In genomic region chr20:4090756-4091331, GRCh38 we compare ENCODE assay signal across 1 cellular context.
TF ChIP-seq lines count a peak whose summit lies in the region.

No MANE protein-coding gene starts in this region.

TF ChIP-seq in K562, 482 proteins besides CTCF, POLR2A, EP300 and RAD21 (continued from another document):
- no peak for TF ChIP-seq ZNF609 (CRISPR knock-in tag; IDR thresholded peaks at IDR 0.05; ENCODE audit: borderline replicate concordance)
- TF ChIP-seq ZNF24 (IDR thresholded peaks at IDR 0.05) = no peak
- TF ChIP-seq FOXM1 (IDR thresholded peaks at IDR 0.05; ENCODE audit: low read depth) = no peak
- no peak for TF ChIP-seq FOXM1 (CRISPR knock-in tag; IDR thresholded peaks at IDR 0.05; ENCODE audit: low read depth)
- TF ChIP-seq ZKSCAN3 (CRISPR knock-in tag; IDR thresholded peaks at IDR 0.05) = no peak
- no peak for TF ChIP-seq NR1H2 (CRISPR knock-in tag; IDR thresholded peaks at IDR 0.05)
- no peak for TF ChIP-seq ZNF655 (CRISPR knock-in tag; IDR thresholded peaks at IDR 0.05)
- no peak for TF ChIP-seq ZNF263 (CRISPR knock-in tag; IDR thresholded peaks at IDR 0.05; ENCODE audit: borderline replicate concordance)
- no peak for TF ChIP-seq ETV1 (tag; conservative IDR thresholded peaks at IDR 0.05; ENCODE audit: low read depth)
- TF ChIP-seq TAL1 (IDR thresholded peaks at IDR 0.05) = peak; percentile 6; the same call in 1 of the 2 replicates
- 0 out of 2 replicates have a peak, but pooled peaks have one; percentile 1 for TF ChIP-seq VEZF1 (CRISPR knock-in tag; IDR thresholded peaks at IDR 0.05)
- no peak for TF ChIP-seq TCF7 (IDR thresholded peaks at IDR 0.05; ENCODE audit: borderline replicate concordance)
- no peak for TF ChIP-seq NR2F6 (CRISPR knock-in tag; IDR thresholded peaks at IDR 0.05)
- TF ChIP-seq ZBTB11 (CRISPR knock-in tag; IDR thresholded peaks at IDR 0.05) = no peak
- TF ChIP-seq DDX20 (tag; IDR thresholded peaks at IDR 0.05; ENCODE audit: low read depth) = no peak
- TF ChIP-seq CHD4 (IDR thresholded peaks at IDR 0.05; ENCODE audit: insufficient read depth, insufficient replicate concordance, low read depth, low read length, poor library complexity, severe bottlenecking) = no peak
- no peak for TF ChIP-seq FOXO4 (CRISPR knock-in tag; IDR thresholded peaks at IDR 0.05)
- TF ChIP-seq CBFA2T2 (conservative IDR thresholded peaks at IDR 0.05) = peak; percentile 38
- TF ChIP-seq NONO (IDR thresholded peaks at IDR 0.05; ENCODE audit: low read depth in 2 of 2, low read length in 1 of 2) = no peak
- TF ChIP-seq MLX (CRISPR knock-in tag; conservative IDR thresholded peaks at IDR 0.05) = no peak
- TF ChIP-seq ZFP30 (CRISPR knock-in tag; IDR thresholded peaks at IDR 0.05; ENCODE audit: borderline replicate concordance) = no peak
- TF ChIP-seq C11orf30 (IDR thresholded peaks at IDR 0.05; ENCODE audit: low read depth) = 0 out of 2 replicates have a peak, but pooled peaks have one; percentile 18
- TF ChIP-seq ZNF274 (IDR thresholded peaks at IDR 0.05; ENCODE audit: borderline replicate concordance, low read depth, low read length) = no peak
- no peak for TF ChIP-seq ESRRB (CRISPR knock-in tag; IDR thresholded peaks at IDR 0.05; ENCODE audit: borderline replicate concordance)
TF ChIP-seq in K562: peak in this region for 10.
